14 cellular contexts compared by ENCODE assay signal in genomic region chr11:12142909-12143308, GRCh38. TPM values are rescaled to one million over a fixed set of nuclear protein-coding genes. Genes with fewer than 3 reads are reported as not detected.
DNase-seq lines count a peak whose midpoint lies in the region; ATAC-seq and TF ChIP-seq lines count a peak whose summit lies in the region.
"Had no signal": no experiment of that assay in that cellular context is flagged by ENCODE, and none has a peak within 500 bp of the region (broad histone marks: within the 10 kb centered on the region; RNA-seq: fewer than 3 reads in every experiment).

No MANE protein-coding gene starts in this region.

- 54% methylated on average over 3 of the region's 3 CpGs for WGBS in smooth muscle cell (ENCODE audit: low lambda C conversion rate)

- H3K4me2 ChIP-seq in smooth muscle cell: peak overlapping the region; percentile 75

- H3K4me3 ChIP-seq in dorsolateral prefrontal cortex: no peak overlapping the region
- H3K4me3 ChIP-seq in smooth muscle cell: no peak overlapping the region

- peaks cover 59% of the 10 kb centered on the region for H3K79me2 ChIP-seq in smooth muscle cell (ENCODE audit: low read depth)

- H3K36me3 Mint-ChIP-seq in Calu3 (ENCODE audit: insufficient read depth, unreplicated experiment) (peaks cover 28% of the 10 kb centered on the region), T-cell (no peaks in the 10 kb centered on the region), CD14-positive monocyte (peaks cover 74 to 83% of the 10 kb centered on the region in 2 donors)
- H3K36me3 Mint-ChIP-seq: brain had no signal

- peaks cover 47% of the 10 kb centered on the region for H3F3A ChIP-seq in smooth muscle cell (ENCODE audit: low read depth)

- H3K27ac ChIP-seq in dorsolateral prefrontal cortex (peak overlapping the region in 45 of 59 donors; percentile 4 to 82 (median 46)), smooth muscle cell (ENCODE audit: low read depth) (peak overlapping the region; percentile 97)
- H3K27ac ChIP-seq: VCaP had no signal

- H3K9ac ChIP-seq in smooth muscle cell (ENCODE audit: low read depth): no peak overlapping the region

- ATAC-seq in T-cell (replicated peaks in 1 of 4): no peak
- no peak for ATAC-seq in HG02798 (IDR thresholded peaks at IDR 0.05; ENCODE audit: poor library complexity, unreplicated experiment)
- ATAC-seq in HG02571 (IDR thresholded peaks at IDR 0.05; ENCODE audit: unreplicated experiment): no peak

- H3K9me3 ChIP-seq in smooth muscle cell (replicated peaks; ENCODE audit: low read depth): no peaks in the 10 kb centered on the region

- BruUV-seq in Calu3 (replicated peaks; lab: Mats Ljungman, UMichigan): no TSS peak

- TF ChIP-seq CTCF in Calu3 (IDR thresholded peaks at IDR 0.05; ENCODE audit: unreplicated experiment) (no peak), dorsolateral prefrontal cortex (IDR thresholded peaks at IDR 0.05 in 54 of 56, conservative IDR thresholded peaks at IDR 0.05 in 2 of 56; ENCODE audit: low read depth in 1 of 56, partially characterized antibody in 56 of 56) (no peak), smooth muscle cell (IDR thresholded peaks at IDR 0.05; ENCODE audit: borderline replicate concordance, insufficient read depth, poor library complexity, severe bottlenecking) (no peak), CD14-positive monocyte (IDR thresholded peaks at IDR 0.05) (no peak)

- POLR2A ChIA-PET in T-cell (lab: Charles Lee): interaction anchor here in 1 of 2 donors (0.6 kb wide), 1 partner anchor 83 kb away, joined by 3 read pairs; no protein-coding TSS in a partner anchor

- no peaks in the 10 kb centered on the region for H3K27me3 Mint-ChIP-seq in Calu3 (ENCODE audit: unreplicated experiment)
- H3K27me3 Mint-ChIP-seq in T-cell: no peaks in the 10 kb centered on the region
- no peaks in the 10 kb centered on the region for H3K27me3 Mint-ChIP-seq in CD14-positive monocyte (ENCODE audit: low read depth in 3 of 3)

- H3K27me3 ChIP-seq in dorsolateral prefrontal cortex: no peaks in the 10 kb centered on the region
- H3K27me3 ChIP-seq in smooth muscle cell (ENCODE audit: low read depth): no peaks in the 10 kb centered on the region

- H3K4me1 Mint-ChIP-seq in Calu3 (ENCODE audit: low read depth, unreplicated experiment) (peaks cover 64% of the 10 kb centered on the region), T-cell (peaks cover 54 to 56% (median 55%) of the 10 kb centered on the region in 3 donors), CD14-positive monocyte (peaks cover 18% of the 10 kb centered on the region)

- H2AFZ ChIP-seq in smooth muscle cell (ENCODE audit: low read depth): no peak overlapping the region

- intact Hi-C loops in Calu3 (cut with micrococcal nuclease; ENCODE audit: unreplicated experiment) (no loop called here), dorsolateral prefrontal cortex (cut with DNase I) (no loop called here), CD14-positive monocyte (cut with micrococcal nuclease) (no loop called here)

- DNase-seq in Calu3: no peak
- no peak for DNase-seq in T-cell
- DNase-seq in dorsolateral prefrontal cortex: peak in 1 of 10 donors; percentile 21
- DNase-seq in smooth muscle cell (lab: John Stamatoyannopoulos, UW; ENCODE audit: unreplicated experiment): no peak
- no peak for DNase-seq in NCI-H2107 treated with DMSO at 0.1 percent for 48 hours (lab: John Stamatoyannopoulos, UW; ENCODE audit: unreplicated experiment)
- no peak for DNase-seq in CD14-positive monocyte (ENCODE audit: low spot score)
- DNase-seq: kidney; NCI-H1048; SHP77; stimulated activated CD8-positive, alpha-beta memory T cell treated with anti-CD3 and anti-CD28 coated beads, Interleukin-4, amount 100 ng/mL, for 48 hours had no signal

- H3K4me3 Mint-ChIP-seq in Calu3 (ENCODE audit: low read depth, unreplicated experiment) (peak overlapping the region; percentile 36), T-cell (peak overlapping the region in 1 of 3 donors; percentile 70), CD14-positive monocyte (no peak overlapping the region)
- H3K4me3 Mint-ChIP-seq: brain had no signal

- no peaks in the 10 kb centered on the region for H4K20me1 ChIP-seq in smooth muscle cell (ENCODE audit: low read depth)

- CTCF ChIA-PET in Calu3 (lab: Charles Lee): interaction anchor here (1.0 kb wide), 1 partner anchor 16 kb away, joined by 4 read pairs; no protein-coding TSS in a partner anchor
- CTCF ChIA-PET in T-cell (lab: Charles Lee): no interaction called here

- peak overlapping the region; percentile 85 for H3K27ac Mint-ChIP-seq in Calu3 (ENCODE audit: unreplicated experiment)
- H3K27ac Mint-ChIP-seq in T-cell: peak overlapping the region; percentile 57 to 76
- H3K27ac Mint-ChIP-seq in CD14-positive monocyte: peak overlapping the region in 2 of 7 donors; percentile 30 to 51

- H3K36me3 ChIP-seq in smooth muscle cell (ENCODE audit: low read depth): no peaks in the 10 kb centered on the region

- no peaks in the 10 kb centered on the region for H3K9me3 Mint-ChIP-seq in Calu3 (ENCODE audit: low read depth, unreplicated experiment)
- no peaks in the 10 kb centered on the region for H3K9me3 Mint-ChIP-seq in T-cell
- H3K9me3 Mint-ChIP-seq in CD14-positive monocyte: no peaks in the 10 kb centered on the region
- H3K9me3 Mint-ChIP-seq: brain had no signal

- H3K4me1 ChIP-seq in smooth muscle cell (ENCODE audit: low read depth): peaks cover 37% of the 10 kb centered on the region

RNA-seq across cellular contexts. Expression of gene MICAL2, which starts 32.5 kb away (rescaled TPM):
- total RNA-seq in Calu3 (2022) (191 and 202 TPM in 2 replicates), T-cell (10 to 100 TPM; 13.7 to 38.7 (median 22.9) TPM), dorsolateral prefrontal cortex (100 to 1,000 TPM; 104 to 402 (median 289) TPM), smooth muscle cell (278 and 287 TPM in 2 replicates)
- polyA plus RNA-seq in smooth muscle cell (158 and 161 TPM in 2 replicates), CD14-positive monocyte (10 to 100 TPM; 39.8 to 72.5 TPM)
